Comparison of ENCODE assay signal across 16 cellular contexts in genomic region chr12:6966351-6966750, GRCh38. TPM values are rescaled to one million over a fixed set of nuclear protein-coding genes. Genes with fewer than 3 reads are reported as not detected.
A peak's percentile ranks its signal among the peaks of the same experiment; 100 is the strongest.
DNase-seq lines count a peak whose midpoint lies in the region; ATAC-seq and TF ChIP-seq lines count a peak whose summit lies in the region.
"Had no signal": no experiment of that assay in that cellular context is flagged by ENCODE, and none has a peak within 500 bp of the region (broad histone marks: within the 10 kb centered on the region; RNA-seq: fewer than 3 reads in every experiment).

No MANE protein-coding gene starts in this region.

- H3K27me3 ChIP-seq in sigmoid colon, result no peaks in the 10 kb centered on the region
- H3K27me3 ChIP-seq: right atrium auricular region, tibial nerve had no signal

- H3K27ac ChIP-seq in sigmoid colon, result no peak overlapping the region
- H3K27ac ChIP-seq: right atrium auricular region had no signal

- H3K27me3 Mint-ChIP-seq in T-helper 17 cell, result no peaks in the 10 kb centered on the region
- no peaks in the 10 kb centered on the region for H3K27me3 Mint-ChIP-seq in stimulated activated naive B cell treated with anti-CD40 and anti-IgM and Interleukin-4, amounts not matched to agents 10 μg/mL and 1 μg/mL and 100 μg/mL, for 72 hours
- H3K27me3 Mint-ChIP-seq: naive B cell had no signal

- H3K9me3 ChIP-seq in T-helper 17 cell (ENCODE audit: control insufficient read depth, low read length, poor library complexity, severe bottlenecking) (no peaks in the 10 kb centered on the region), sigmoid colon (no peaks in the 10 kb centered on the region)
- H3K9me3 ChIP-seq: left ventricle myocardium inferior, right atrium auricular region, tibial nerve had no signal

- TF ChIP-seq CTCF in sigmoid colon (IDR thresholded peaks at IDR 0.05), result no peak

- peaks cover 32 to 40% (median 35%) of the 10 kb centered on the region in 4 donors for H3K36me3 ChIP-seq in sigmoid colon

- no peaks in the 10 kb centered on the region for H3K9me3 Mint-ChIP-seq in stimulated activated naive B cell treated with anti-CD40 and anti-IgM and Interleukin-4, amounts not matched to agents 10 μg/mL and 1 μg/mL and 100 μg/mL, for 72 hours
- H3K9me3 Mint-ChIP-seq: naive B cell had no signal

- peaks cover 30% of the 10 kb centered on the region for H3K4me1 Mint-ChIP-seq in T-helper 17 cell
- H3K4me1 Mint-ChIP-seq in stimulated activated naive B cell treated with anti-CD40 and anti-IgM and Interleukin-4, amounts not matched to agents 10 μg/mL and 1 μg/mL and 100 μg/mL, for 72 hours, result peaks cover 48 to 78% of the 10 kb centered on the region in 2 donors

- DNase-seq in activated effector memory CD4-positive, alpha-beta T cell treated with anti-CD3 and anti-CD28 coated beads, Interleukin-2, amount 50 U/mL, for 16 hours, result peak; percentile 17
- no peak for DNase-seq in activated effector memory CD4-positive, alpha-beta T cell treated with Interleukin-2 at 50 U/mL for 16 hours
- no peak for DNase-seq in T-helper 17 cell
- DNase-seq in ecto neural progenitor cell (ENCODE audit: low spot score), result peak; percentile 36
- DNase-seq in stimulated activated naive B cell treated with anti-CD40 and anti-IgM and Interleukin-4, amounts not matched to agents 10 μg/mL and 1 μg/mL and 100 μg/mL, for 72 hours, result no peak
- DNase-seq in HT-29 (ENCODE audit: low spot score), result no peak
- no peak for DNase-seq in sigmoid colon
- no peak for DNase-seq in NCI-H2196 (lab: John Stamatoyannopoulos, UW; ENCODE audit: unreplicated experiment)
- DNase-seq: left ventricle myocardium inferior, naive B cell, NCI-H2029 had no signal

- no peak for TF ChIP-seq EP300 in sigmoid colon (IDR thresholded peaks at IDR 0.05)

- no peak overlapping the region for H3K4me3 Mint-ChIP-seq in T-helper 17 cell
- H3K4me3 Mint-ChIP-seq in stimulated activated naive B cell treated with anti-CD40 and anti-IgM and Interleukin-4, amounts not matched to agents 10 μg/mL and 1 μg/mL and 100 μg/mL, for 72 hours, result no peak overlapping the region

- H3K4me3 ChIP-seq in sigmoid colon, result no peak overlapping the region
- H3K4me3 ChIP-seq: left ventricle myocardium inferior, right atrium auricular region, tibial nerve had no signal

- H3K27ac Mint-ChIP-seq in T-helper 17 cell, result peak overlapping the region; percentile 89
- H3K27ac Mint-ChIP-seq in stimulated activated naive B cell treated with anti-CD40 and anti-IgM and Interleukin-4, amounts not matched to agents 10 μg/mL and 1 μg/mL and 100 μg/mL, for 72 hours, result peak overlapping the region; percentile 82

- 46 to 73% methylated on average over 7 of the region's 7 CpGs for WGBS in sigmoid colon, 2 donors

- H3K4me1 ChIP-seq in sigmoid colon, result peaks cover 0 to 49% (median 40%) of the 10 kb centered on the region in 4 donors

- H3K36me3 Mint-ChIP-seq in T-helper 17 cell (ENCODE audit: low read depth), result peaks cover 2% of the 10 kb centered on the region
- H3K36me3 Mint-ChIP-seq in stimulated activated naive B cell treated with anti-CD40 and anti-IgM and Interleukin-4, amounts not matched to agents 10 μg/mL and 1 μg/mL and 100 μg/mL, for 72 hours, result peaks cover 43 to 60% of the 10 kb centered on the region in 2 donors

- no peak for ATAC-seq in T-helper 17 cell
- no peak for ATAC-seq in stimulated activated naive B cell treated with anti-CD40 and anti-IgM and Interleukin-4, amounts not matched to agents 10 μg/mL and 1 μg/mL and 100 μg/mL, for 72 hours (replicated peaks)
- ATAC-seq: activated CD4-positive, CD25-positive, alpha-beta regulatory T cell treated with anti-CD3 and anti-CD28 coated beads, Interleukin-2, amount 50 U/mL, for 24 hours; Panc1 had no signal

- intact Hi-C loops in sigmoid colon (cut with DNase I), result no loop called here

- no peak for TF ChIP-seq POLR2A in sigmoid colon (IDR thresholded peaks at IDR 0.05)

RNA-seq across cellular contexts. Expression of gene PHB2, which starts 4.1 kb away (rescaled TPM):
- total RNA-seq in T-helper 17 cell (100 to 1,000 TPM; 145 to 150 TPM), sigmoid colon (100 to 1,000 TPM; 211 to 327 (median 285) TPM)
- total RNA-seq in HT-29 (2014; rRNA removed; shearing (Covaris generic)), result 417 and 420 TPM in 2 replicates
- 100 to 1,000 TPM; 180 to 283 (median 184) TPM for polyA plus RNA-seq in sigmoid colon

RNA-seq across cellular contexts. Expression of gene EMG1, which starts 4.4 kb away (rescaled TPM):
- 10 to 100 TPM; 36.2 to 36.9 TPM for total RNA-seq in T-helper 17 cell
- 59.5 and 64.0 TPM in 2 replicates for total RNA-seq in HT-29 (2014; rRNA removed; shearing (Covaris generic))
- 10 to 100 TPM; 18.8 to 32.3 (median 22.7) TPM for total RNA-seq in sigmoid colon
- 10 to 100 TPM; 19.2 to 33.0 (median 21.3) TPM for polyA plus RNA-seq in sigmoid colon

RNA-seq across cellular contexts. Expression of gene PTPN6, which starts 15.2 kb away (rescaled TPM):
- 100 to 1,000 TPM; 115 to 177 TPM for total RNA-seq in T-helper 17 cell
- total RNA-seq in HT-29 (2014; rRNA removed; shearing (Covaris generic)), result 29.2 and 35.2 TPM in 2 replicates
- 10 to 100 TPM in 3 of 4 donors, 1 to 10 TPM in 1; 5.3 to 13.6 (median 11.8) TPM for total RNA-seq in sigmoid colon
- 10 to 100 TPM; 42.1 to 92.4 (median 67.3) TPM for polyA plus RNA-seq in sigmoid colon

RNA-seq across cellular contexts. Expression of gene C12orf57, which starts 22.5 kb away (rescaled TPM):
- 100 to 1,000 TPM; 192 to 226 TPM for total RNA-seq in T-helper 17 cell
- total RNA-seq in HT-29 (2014; rRNA removed; shearing (Covaris generic)), result 102 and 112 TPM in 2 replicates
- 100 to 1,000 TPM; 465 to 697 (median 652) TPM for total RNA-seq in sigmoid colon
- polyA plus RNA-seq in sigmoid colon, result 100 to 1,000 TPM; 305 to 810 (median 418) TPM

RNA-seq across cellular contexts. Expression of gene RNU7-1, which starts 22.7 kb away (rescaled TPM):
- total RNA-seq in T-helper 17 cell (not detected), sigmoid colon (not detected)
- not detected in 2 replicates for total RNA-seq in HT-29 (2014; rRNA removed; shearing (Covaris generic))
- not detected for polyA plus RNA-seq in sigmoid colon
- total RNA-seq: HT1080, left ventricle myocardium inferior, right atrium auricular region, tibial nerve had no signal

Comparison
In these comparisons a context has a peak if more than half of its experiments do, and no peak if none do; other contexts are left out.
1. DNase-seq: peak in activated effector memory CD4-positive, alpha-beta T cell treated with anti-CD3 and anti-CD28 coated beads, Interleukin-2, amount 50 U/mL, for 16 hours (single experiment) and ecto neural progenitor cell (single experiment); none in activated effector memory CD4-positive, alpha-beta T cell treated with Interleukin-2 at 50 U/mL for 16 hours (single experiment), T-helper 17 cell (0 of 3), stimulated activated naive B cell treated with anti-CD40 and anti-IgM and Interleukin-4, amounts not matched to agents 10 μg/mL and 1 μg/mL and 100 μg/mL, for 72 hours (single experiment), HT-29 (single experiment), sigmoid colon (single experiment) and NCI-H2196 (single experiment).